Comparison of ENCODE assay signal across 8 cellular contexts in genomic region chr17:50547035-50547735, GRCh38. TPM values are rescaled to one million over a fixed set of nuclear protein-coding genes. Genes with fewer than 3 reads are reported as not detected.
DNase-seq lines count a peak whose midpoint lies in the region; ATAC-seq and TF ChIP-seq lines count a peak whose summit lies in the region.

Gene SPATA20 (plus strand): TSS chr17:50547174. CDS start chr17:50547209, 35 bp downstream.

- peaks cover 4% of the 10 kb centered on the region for H3K4me1 ChIP-seq in right cardiac atrium (ENCODE audit: control insufficient read depth, insufficient read depth, low read length)
- peaks cover 5% of the 10 kb centered on the region for H3K4me1 ChIP-seq in rectal smooth muscle tissue (ENCODE audit: control insufficient read depth, insufficient read depth, low read length)
- peaks cover 26% of the 10 kb centered on the region for H3K4me1 ChIP-seq in vagina

- ATAC-seq in HG02642 (IDR thresholded peaks at IDR 0.05; ENCODE audit: poor library complexity, unreplicated experiment) (peak; percentile 71), right cardiac atrium (peak; percentile 87 to 90)

- no peaks in the 10 kb centered on the region for H3K27me3 ChIP-seq in right cardiac atrium (ENCODE audit: control insufficient read depth, insufficient read depth)
- no peaks in the 10 kb centered on the region for H3K27me3 ChIP-seq in rectal smooth muscle tissue (ENCODE audit: control insufficient read depth, insufficient read depth, low read length)
- H3K27me3 ChIP-seq in vagina, result no peaks in the 10 kb centered on the region

- TF ChIP-seq CTCF in GM12865 (IDR thresholded peaks at IDR 0.05; ENCODE audit: insufficient read depth, low read depth, low read length, missing control alignments) (peak; percentile 99), vagina (IDR thresholded peaks at IDR 0.05) (peak; percentile 89 to 99 (median 96))

- TF ChIP-seq POLR2A in vagina (IDR thresholded peaks at IDR 0.05), result peak in 1 of 2 donors; percentile 81

- peak within 1 kb of the TSS; percentile 84 for H3K9ac ChIP-seq in rectal smooth muscle tissue (ENCODE audit: low read length)

- 2% methylated on average over 42 of the region's 42 CpGs for WGBS in right cardiac atrium

- H3K9me3 ChIP-seq in right cardiac atrium (ENCODE audit: control insufficient read depth, low read length) (no peaks in the 10 kb centered on the region), vagina (no peaks in the 10 kb centered on the region)

- DNase-seq in GM12865 (ENCODE audit: low read depth), result peak; percentile 95
- DNase-seq in NCI-H1436 treated with DMSO at 0.1 percent for 48 hours (lab: John Stamatoyannopoulos, UW), result peak; percentile 59
- DNase-seq in T-helper 2 cell, result peak; percentile 67 to 92 (median 80)
- peak; percentile 92 to 98 (median 97) for DNase-seq in right cardiac atrium
- no peak for DNase-seq in vagina (ENCODE audit: extremely low spot score in 2 of 2)

- intact Hi-C loops in right cardiac atrium (cut with DNase I), result loop anchor here (5.0 to 10.0 kb wide), 6 partner anchors 65 to 298 kb away; partner anchors contain the start of gene WFIKKN2 (in 1 of the 4)
- intact Hi-C loops in vagina (cut with DNase I), result loop anchor here (2.0 to 5.0 kb wide), 3 partner anchors 80 to 296 kb away; no protein-coding TSS in a partner anchor

- H3K4me3 ChIP-seq in GM12865 (ENCODE audit: low read depth, low read length) (peak within 1 kb of the TSS; percentile 67), right cardiac atrium (ENCODE audit: low read length) (peak within 1 kb of the TSS; percentile 60), rectal smooth muscle tissue (ENCODE audit: low read length) (peak within 1 kb of the TSS; percentile 83), vagina (peak within 1 kb of the TSS; percentile 58 to 61)

- H3K36me3 ChIP-seq in rectal smooth muscle tissue (ENCODE audit: control insufficient read depth, insufficient read depth, low read length), result no peaks in the 10 kb centered on the region
- peaks cover 0 to 4% of the 10 kb centered on the region in 2 donors for H3K36me3 ChIP-seq in vagina

- H3K27ac ChIP-seq in angular gyrus (ENCODE audit: low read depth, low read length), result peak within 1 kb of the TSS; percentile 70
- H3K27ac ChIP-seq in right cardiac atrium (ENCODE audit: low read length), result peak within 1 kb of the TSS; percentile 52
- H3K27ac ChIP-seq in rectal smooth muscle tissue (ENCODE audit: low read depth, low read length), result peak within 1 kb of the TSS; percentile 74
- peak within 1 kb of the TSS; percentile 93 for H3K27ac ChIP-seq in vagina

RNA-seq across cellular contexts. Expression of gene SPATA20, which starts in this region (rescaled TPM):
- 10 to 100 TPM; 45.9 to 71.8 (median 52.6) TPM for total RNA-seq in right cardiac atrium
- 58.1 TPM for polyA plus RNA-seq in right cardiac atrium
- 73.4 TPM for total RNA-seq in vagina

Comparison
In these comparisons a context has a peak if more than half of its experiments do, and no peak if none do; other contexts are left out.
1. DNase-seq: peak in GM12865 (single experiment), NCI-H1436 treated with DMSO at 0.1 percent for 48 hours (single experiment), T-helper 2 cell (5 of 5) and right cardiac atrium (3 of 3); none in vagina (0 of 2).
2. Peak in every context shown above with its lines, with median percentiles within 50 percentile points of each other: H3K4me3 ChIP-seq and H3K27ac ChIP-seq.